In the genomic region with DNA sequence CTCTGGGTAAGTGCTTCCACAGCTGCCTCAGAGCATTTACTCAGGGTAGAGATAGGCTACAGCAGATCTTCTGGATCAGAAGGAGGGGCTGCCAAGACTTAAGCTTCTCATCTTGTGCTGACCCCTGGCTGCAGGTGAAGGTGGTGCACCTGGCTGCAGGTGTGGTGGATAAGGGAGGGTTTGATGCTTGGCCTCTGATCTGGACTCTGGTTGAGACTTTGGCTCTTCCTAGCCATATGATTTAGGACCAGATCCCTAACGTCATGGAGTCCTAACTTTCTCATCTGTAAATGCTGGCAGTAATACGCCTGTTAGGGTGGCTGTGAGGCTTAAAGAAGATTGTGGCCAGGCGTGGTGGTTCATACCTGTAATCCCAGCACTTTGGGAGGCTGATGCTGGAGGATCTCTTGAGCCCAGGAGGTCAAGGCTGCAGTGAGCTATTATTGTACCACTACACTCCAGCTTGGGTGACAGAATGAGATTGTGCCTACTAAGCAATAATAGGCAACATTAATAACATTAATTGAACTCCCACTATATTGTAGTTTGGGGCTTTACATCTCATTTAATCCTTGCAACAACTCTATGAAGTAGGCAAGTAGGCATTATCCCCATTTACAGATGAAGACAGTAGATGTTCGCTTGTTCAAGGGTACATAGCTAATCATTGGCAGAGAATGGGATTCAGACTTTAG, we compare ENCODE assay signal across 11 cellular contexts. TPM values are rescaled to one million over a fixed set of nuclear protein-coding genes. Genes with fewer than 3 reads are reported as not detected.
DNase-seq lines count a peak whose midpoint lies in the region; ATAC-seq and TF ChIP-seq lines count a peak whose summit lies in the region.
"Had no signal": no experiment of that assay in that cellular context is flagged by ENCODE, and none has a peak within 500 bp of the region (broad histone marks: within the 10 kb centered on the region; RNA-seq: fewer than 3 reads in every experiment).

No MANE protein-coding gene starts in this region.

- DNase-seq in Caco-2 (peak; percentile 77 to 79), activated B cell treated with CpG ODN at 0.5 μM for 24 hours (no peak), right lobe of liver (no peak), anterior cingulate cortex (lab: John Stamatoyannopoulos, UW) (no peak), vagina (ENCODE audit: extremely low spot score in 2 of 2) (no peak), RWPE1 (ENCODE audit: low spot score) (no peak)
- DNase-seq: activated CD4-positive, CD25-positive, alpha-beta regulatory T cell; NCI-H446 had no signal

- H3K27me3 ChIP-seq in Caco-2 (replicated peaks; ENCODE audit: control insufficient read depth, insufficient read depth, low read length), result no peaks in the 10 kb centered on the region
- no peaks in the 10 kb centered on the region for H3K27me3 ChIP-seq in right lobe of liver
- H3K27me3 ChIP-seq in vagina, result no peaks in the 10 kb centered on the region

- ATAC-seq in GM19395 (IDR thresholded peaks at IDR 0.05; ENCODE audit: unreplicated experiment) (peak; percentile 57), activated B cell treated with CpG ODN at 0.5 μM for 24 hours (ENCODE audit: low read depth) (peak; percentile 64), right lobe of liver (peak in 3 of 4 donors; percentile 29 to 50 (median 30)), HG03097 (IDR thresholded peaks at IDR 0.05; ENCODE audit: low FRiP score, unreplicated experiment) (no peak)

- H3K9me3 ChIP-seq in Caco-2 (peaks cover 10% of the 10 kb centered on the region; the same call in 1 of the 2 replicates), right lobe of liver (no peaks in the 10 kb centered on the region), vagina (no peaks in the 10 kb centered on the region)

- H3K4me1 ChIP-seq in Caco-2, result peaks cover 50% of the 10 kb centered on the region
- H3K4me1 ChIP-seq in right lobe of liver, result peaks cover 0 to 40% (median 13%) of the 10 kb centered on the region in 4 donors
- peaks cover 20% of the 10 kb centered on the region for H3K4me1 ChIP-seq in vagina

- no peak overlapping the region for H3K27ac ChIP-seq in right lobe of liver
- H3K27ac ChIP-seq in vagina, result no peak overlapping the region
- no peak overlapping the region for H3K27ac ChIP-seq in RWPE1

- WGBS in right lobe of liver (ENCODE audit: insufficient coverage, low coverage, low lambda C conversion rate, missing lambda C conversion rate), result 100% methylated on average over 1 of the region's 4 CpGs

- no TSS peak for BruUV-seq in Caco-2 (replicated peaks; lab: Mats Ljungman, UMichigan)

- POLR2A ChIA-PET in Caco-2 (lab: Charles Lee) (interaction anchor here (1.1 to 2.1 kb wide), 2 partner anchors 8 to 11 kb away, joined by 8 to 13 read pairs; a partner anchor contains a TSS), activated B cell treated with CpG ODN at 0.5 μM for 24 hours (lab: Charles Lee) (interaction anchor here (0.6 to 1.7 kb wide), 2 partner anchors 8 to 10 kb away, joined by 3 to 10 read pairs; a partner anchor contains a TSS), RWPE1 (lab: Yijun Ruan, JAX; ENCODE audit: low non-redundant PET) (no interaction called here)

- H3K27me3 Mint-ChIP-seq in Caco-2 (ENCODE audit: insufficient read depth, unreplicated experiment) (no peaks in the 10 kb centered on the region), activated B cell treated with CpG ODN at 0.5 μM for 24 hours (no peaks in the 10 kb centered on the region)

- no peak overlapping the region for H3K4me3 Mint-ChIP-seq in Caco-2 (ENCODE audit: unreplicated experiment)
- H3K4me3 Mint-ChIP-seq in activated B cell treated with CpG ODN at 0.5 μM for 24 hours, result no peak overlapping the region

- H3K36me3 ChIP-seq in Caco-2 (ENCODE audit: control insufficient read depth, insufficient read depth, low read length) (peaks cover 24% of the 10 kb centered on the region), right lobe of liver (peaks cover 0 to 4% (median 2%) of the 10 kb centered on the region in 4 donors), vagina (peaks cover 0 to 6% of the 10 kb centered on the region in 2 donors)

- H3K36me3 Mint-ChIP-seq in Caco-2 (ENCODE audit: insufficient read depth, unreplicated experiment) (peaks cover 93% of the 10 kb centered on the region), activated B cell treated with CpG ODN at 0.5 μM for 24 hours (ENCODE audit: low read depth) (peaks cover 73% of the 10 kb centered on the region)

- CTCF ChIA-PET in Caco-2 (lab: Charles Lee), result interaction anchor here (1.2 to 4.4 kb wide), 2 partner anchors 9 to 40 kb away, joined by 4 to 59 read pairs; a partner anchor contains a TSS
- CTCF ChIA-PET in activated B cell treated with CpG ODN at 0.5 μM for 24 hours (lab: Charles Lee), result interaction anchor here (0.6 to 8.3 kb wide), 4 partner anchors 9 to 37 kb away, joined by 3 to 102 read pairs (median 3); a partner anchor contains a TSS
- CTCF ChIA-PET in RWPE1 (lab: Yijun Ruan, JAX), result interaction anchor here (0.9 kb wide), 1 partner anchor 9 kb away, joined by 3 read pairs; no protein-coding TSS in a partner anchor

- H3K4me3 ChIP-seq in Caco-2 (ENCODE audit: low read depth, low read length) (no peak overlapping the region), right lobe of liver (no peak overlapping the region), vagina (no peak overlapping the region)

- intact Hi-C loops in Caco-2 (cut with micrococcal nuclease; ENCODE audit: unreplicated experiment) (no loop called here), activated B cell treated with CpG ODN at 0.5 μM for 24 hours (cut with micrococcal nuclease) (no loop called here), right lobe of liver (cut with DNase I) (no loop called here), vagina (cut with DNase I) (no loop called here)

- TF ChIP-seq POLR2A in right lobe of liver (IDR thresholded peaks at IDR 0.05) (no peak), vagina (IDR thresholded peaks at IDR 0.05) (no peak)

- TF ChIP-seq CTCF in Caco-2 (IDR thresholded peaks at IDR 0.05; ENCODE audit: insufficient read depth in 1 of 2, low read depth in 1 of 2, low read length in 1 of 2, severe bottlenecking in 1 of 2, unreplicated experiment in 1 of 2), result peak; percentile 70 to 79
- no peak for TF ChIP-seq CTCF in activated B cell treated with CpG ODN at 0.5 μM for 24 hours (IDR thresholded peaks at IDR 0.05)
- TF ChIP-seq CTCF in right lobe of liver (IDR thresholded peaks at IDR 0.05), result peak; percentile 11 to 46 (median 28)
- no peak for TF ChIP-seq CTCF in vagina (IDR thresholded peaks at IDR 0.05)
- TF ChIP-seq CTCF in RWPE1 (conservative IDR thresholded peaks at IDR 0.05; ENCODE audit: low read depth), result no peak

- H3K27ac Mint-ChIP-seq in Caco-2 (ENCODE audit: unreplicated experiment), result no peak overlapping the region
- no peak overlapping the region for H3K27ac Mint-ChIP-seq in activated B cell treated with CpG ODN at 0.5 μM for 24 hours

- H3K9me3 Mint-ChIP-seq in Caco-2 (ENCODE audit: unreplicated experiment) (peaks cover 15% of the 10 kb centered on the region), activated B cell treated with CpG ODN at 0.5 μM for 24 hours (peaks cover 7% of the 10 kb centered on the region)

- H3K4me1 Mint-ChIP-seq in Caco-2 (ENCODE audit: low read depth, unreplicated experiment) (peaks cover 39% of the 10 kb centered on the region), activated B cell treated with CpG ODN at 0.5 μM for 24 hours (peaks cover 22% of the 10 kb centered on the region)

RNA-seq across cellular contexts. Expression of a gene that starts 10.7 kb away (rescaled TPM):
- 85.6 and 96.7 TPM in 2 replicates for total RNA-seq in Caco-2 (2022)
- total RNA-seq in activated B cell treated with CpG ODN at 0.5 μM for 24 hours, result 24.2 TPM in 2 replicates
- total RNA-seq in right lobe of liver, result 10 to 100 TPM; 10.8 to 49.1 (median 22.6) TPM
- total RNA-seq in vagina, result 8.1 TPM

RNA-seq across cellular contexts. Expression of a gene that starts 30.1 kb away (rescaled TPM):
- not detected in 2 replicates for total RNA-seq in Caco-2 (2022)
- 145 and 154 TPM in 2 replicates for total RNA-seq in activated B cell treated with CpG ODN at 0.5 μM for 24 hours
- 10 to 100 TPM in 2 of 6 experiments, 1 to 10 TPM in 4; 5.6 to 22.6 (median 7.4) TPM for total RNA-seq in right lobe of liver
- 3.9 TPM for total RNA-seq in vagina
- total RNA-seq: dermis microvascular lymphatic vessel endothelial cell had no signal

RNA-seq across cellular contexts. Expression of a gene that starts 39.9 kb away (rescaled TPM):
- 76.1 and 78.8 TPM in 2 replicates for total RNA-seq in Caco-2 (2022)
- total RNA-seq in activated B cell treated with CpG ODN at 0.5 μM for 24 hours, result 51.5 and 64.3 TPM in 2 replicates
- 10 to 100 TPM; 10.8 to 19.5 (median 16.6) TPM for total RNA-seq in right lobe of liver
- 51.8 TPM for total RNA-seq in vagina

Comparison
In these comparisons a context has a peak if more than half of its experiments do, and no peak if none do; other contexts are left out.
1. DNase-seq: peak in Caco-2 (2 of 2); none in activated B cell treated with CpG ODN at 0.5 μM for 24 hours (single experiment), right lobe of liver (0 of 3), anterior cingulate cortex (0 of 58), vagina (0 of 2) and RWPE1 (single experiment).
2. CTCF ChIP-seq: peak in Caco-2 (2 of 2) and right lobe of liver (4 of 4); none in activated B cell treated with CpG ODN at 0.5 μM for 24 hours (single experiment), vagina (0 of 3) and RWPE1 (single experiment).